ENCODE assay signal across 15 cellular contexts in genomic region chr6:138116661-138116999, GRCh38. TPM values are rescaled to one million over a fixed set of nuclear protein-coding genes. Genes with fewer than 3 reads are reported as not detected.
DNase-seq lines count a peak whose midpoint lies in the region; ATAC-seq, FAIRE-seq and TF ChIP-seq lines count a peak whose summit lies in the region.
"Had no signal": no experiment of that assay in that cellular context is flagged by ENCODE, and none has a peak within 500 bp of the region (broad histone marks: within the 10 kb centered on the region; RNA-seq: fewer than 3 reads in every experiment).

No MANE protein-coding gene starts in this region.

- TF ChIP-seq CTCF in HepG2 (CRISPR knock-in tag; IDR thresholded peaks at IDR 0.05), result no peak
- no peak for TF ChIP-seq CTCF in right lobe of liver (IDR thresholded peaks at IDR 0.05)
- TF ChIP-seq CTCF in PC-9 (conservative IDR thresholded peaks at IDR 0.05), result no peak
- no peak for TF ChIP-seq CTCF in CD14-positive monocyte (IDR thresholded peaks at IDR 0.05)

- TF ChIP-seq EP300 in HepG2 (IDR thresholded peaks at IDR 0.05; ENCODE audit: low read depth in 2 of 2, low read length in 2 of 2) (no peak), HepG2 (CRISPR knock-in tag; IDR thresholded peaks at IDR 0.05; ENCODE audit: borderline replicate concordance) (no peak)

- H3K36me3 ChIP-seq in HepG2 (replicated peaks in 1 of 2; ENCODE audit: control insufficient read depth in 1 of 2, insufficient read depth in 2 of 2, low read length in 2 of 2), result no peaks in the 10 kb centered on the region
- H3K36me3 ChIP-seq in right lobe of liver, result no peaks in the 10 kb centered on the region
- no peaks in the 10 kb centered on the region for H3K36me3 ChIP-seq in PC-9 (ENCODE audit: low read depth)
- no peaks in the 10 kb centered on the region for H3K36me3 ChIP-seq in trophoblast cell (ENCODE audit: control insufficient read depth in 1 of 2, insufficient read depth in 2 of 2, low read length in 2 of 2)

- no peak overlapping the region for H2BK5ac ChIP-seq in trophoblast cell (ENCODE audit: low read depth, low read length, poor library complexity)

- H3K4me1 ChIP-seq in HepG2 (ENCODE audit: insufficient read depth, low read length), result peaks cover 18% of the 10 kb centered on the region
- no peaks in the 10 kb centered on the region for H3K4me1 ChIP-seq in right lobe of liver
- peaks cover 24% of the 10 kb centered on the region for H3K4me1 ChIP-seq in PC-9 (replicated peaks; ENCODE audit: insufficient read depth)
- H3K4me1 ChIP-seq in trophoblast cell (ENCODE audit: control insufficient read depth in 1 of 2, insufficient read depth in 2 of 2, low read length in 2 of 2), result peaks cover 0 to 3% of the 10 kb centered on the region in 2 experiments

- H3K4me2 ChIP-seq in HepG2 (ENCODE audit: low read depth, low read length) (peak overlapping the region; percentile 56), PC-9 (peak overlapping the region; percentile 60), trophoblast cell (ENCODE audit: low read length) (no peak overlapping the region)
- H3K4me2 ChIP-seq: GM23338 had no signal

- no peak overlapping the region for H3K4me3 Mint-ChIP-seq in CD14-positive monocyte
- H3K4me3 Mint-ChIP-seq: CD4-positive, CD25-positive, alpha-beta regulatory T cell; CD8-positive, alpha-beta T cell; GM23338; H9; HFFc6 had no signal

- no peaks in the 10 kb centered on the region for H3K9me2 ChIP-seq in PC-9 (ENCODE audit: insufficient read depth)

- TF ChIP-seq POLR2A in HepG2 (IDR thresholded peaks at IDR 0.05; ENCODE audit: insufficient read depth in 1 of 2, low read depth in 2 of 2, low read length in 2 of 2) (no peak), right lobe of liver (IDR thresholded peaks at IDR 0.05) (no peak)

- H3K4me3 ChIP-seq in HepG2 (replicated peaks in 1 of 3; ENCODE audit: insufficient read depth in 1 of 3, low read depth in 2 of 3, low read length in 3 of 3), result no peak overlapping the region
- H3K4me3 ChIP-seq in right lobe of liver, result no peak overlapping the region
- no peak overlapping the region for H3K4me3 ChIP-seq in PC-9
- H3K4me3 ChIP-seq in trophoblast cell (ENCODE audit: low read depth, low read length), result no peak overlapping the region
- H3K4me3 ChIP-seq: GM12878, GM23338 had no signal

- no peaks in the 10 kb centered on the region for H3K79me2 ChIP-seq in HepG2 (ENCODE audit: insufficient read depth, low read length)
- H3K79me2 ChIP-seq in PC-9 (ENCODE audit: low read depth), result no peaks in the 10 kb centered on the region
- H3K79me2 ChIP-seq in trophoblast cell (ENCODE audit: control insufficient read depth, insufficient read depth, low read length, poor library complexity), result no peaks in the 10 kb centered on the region

- H3K9me3 ChIP-seq in HepG2 (ENCODE audit: low read length) (no peaks in the 10 kb centered on the region), right lobe of liver (no peaks in the 10 kb centered on the region), PC-9 (ENCODE audit: insufficient read depth, low read depth) (no peaks in the 10 kb centered on the region), trophoblast cell (ENCODE audit: insufficient read depth, low read depth, low read length) (no peaks in the 10 kb centered on the region)

- H3K23ac ChIP-seq in trophoblast cell (ENCODE audit: low read length), result no peak overlapping the region

- 3% methylated on average over 3 of the region's 3 CpGs for whole genome bisulfite sequencing in HepG2 (ENCODE audit: low lambda C conversion rate)
- 54% methylated on average over 3 of the region's 3 CpGs for WGBS in right lobe of liver (ENCODE audit: insufficient coverage, low coverage, low lambda C conversion rate, missing lambda C conversion rate)
- WGBS in trophoblast cell (ENCODE audit: extremely low coverage, insufficient coverage, insufficient read length), result no CpG with 5 or more reads among the region's 3 CpGs

- DNase-seq in HepG2 (ENCODE audit: low spot score) (no peak), right lobe of liver (no peak), PC-9 (no peak), trophoblast cell (no peak), CD14-positive monocyte (ENCODE audit: low spot score) (no peak)
- DNase-seq in stimulated activated CD4-positive, alpha-beta T cell treated with anti-CD3 and anti-CD28 coated beads, Interleukin-12 subunit alpha, Interleukin-12 subunit beta, amount 100 ng/mL, for 4 hours, result no peak
- DNase-seq: EL, H9, HFFc6 had no signal

- H3K79me1 ChIP-seq in trophoblast cell (ENCODE audit: low read length), result peaks cover 2% of the 10 kb centered on the region

- no TSS peak for BruUV-seq in HepG2 (replicated peaks; lab: Mats Ljungman, UMichigan)
- no TSS peak for BruUV-seq in PC-9 (replicated peaks; lab: Mats Ljungman, UMichigan)

- no peaks in the 10 kb centered on the region for H3K27me3 ChIP-seq in HepG2 (ENCODE audit: control insufficient read depth in 1 of 2, insufficient read depth in 2 of 2, low read length in 2 of 2)
- H3K27me3 ChIP-seq in right lobe of liver, result no peaks in the 10 kb centered on the region
- no peaks in the 10 kb centered on the region for H3K27me3 ChIP-seq in PC-9 (ENCODE audit: insufficient read depth, low read depth)
- H3K27me3 ChIP-seq in trophoblast cell (ENCODE audit: insufficient read depth, low read length), result no peaks in the 10 kb centered on the region

- no peak overlapping the region for H2BK120ac ChIP-seq in trophoblast cell (ENCODE audit: insufficient read depth, low read length, poor library complexity)

- H4K12ac ChIP-seq in trophoblast cell (ENCODE audit: low read depth, low read length), result no peak overlapping the region

- H3K9me3 Mint-ChIP-seq in CD14-positive monocyte, result peaks cover 0 to 3% (median 0%) of the 10 kb centered on the region in 7 donors
- H3K9me3 Mint-ChIP-seq: CD4-positive, CD25-positive, alpha-beta regulatory T cell; CD8-positive, alpha-beta T cell; HFFc6 had no signal

- H3K4me1 Mint-ChIP-seq in CD14-positive monocyte, result peaks cover 7% of the 10 kb centered on the region

- H3K14ac ChIP-seq in trophoblast cell (ENCODE audit: low read length), result no peak overlapping the region

- H3K9ac ChIP-seq in HepG2 (ENCODE audit: insufficient read depth, low read depth, low read length) (no peak overlapping the region), trophoblast cell (ENCODE audit: low read length) (no peak overlapping the region)

- H3K27ac Mint-ChIP-seq in CD14-positive monocyte, result no peak overlapping the region
- H3K27ac Mint-ChIP-seq: CD4-positive, CD25-positive, alpha-beta regulatory T cell; CD8-positive, alpha-beta T cell; GM23338; H9; HFFc6 had no signal

- ATAC-seq in HepG2 (no peak), right lobe of liver (no peak), GM21367 (IDR thresholded peaks at IDR 0.05; ENCODE audit: unreplicated experiment) (no peak)

- H4K8ac ChIP-seq in trophoblast cell (ENCODE audit: low read depth, low read length), result no peak overlapping the region

- POLR2A ChIA-PET in HepG2 (lab: Yijun Ruan, JAX) (no interaction called here), PC-9 (lab: Charles Lee; ENCODE audit: unreplicated experiment) (no interaction called here)

- peaks cover 7 to 13% (median 8%) of the 10 kb centered on the region in 3 donors for H3K27me3 Mint-ChIP-seq in CD14-positive monocyte (ENCODE audit: low read depth in 3 of 3)

- H3K27ac ChIP-seq in HepG2 (ENCODE audit: extremely low read length, insufficient read depth, low read length), result no peak overlapping the region
- H3K27ac ChIP-seq in right lobe of liver, result peak overlapping the region in 1 of 3 donors; percentile 27
- peak overlapping the region; percentile 67 for H3K27ac ChIP-seq in PC-9
- H3K27ac ChIP-seq in trophoblast cell (ENCODE audit: low read depth, low read length), result peak overlapping the region; percentile 56

- intact Hi-C loops in HepG2 (cut with micrococcal nuclease; ENCODE audit: unreplicated experiment), result loop anchor here (1.0 to 5.0 kb wide), 6 partner anchors 94 to 651 kb away; no protein-coding TSS in a partner anchor
- intact Hi-C loops in right lobe of liver (cut with DNase I), result loop anchor here (5.0 to 10.0 kb wide), 3 partner anchors 112 to 171 kb away; no protein-coding TSS in a partner anchor
- intact Hi-C loops in PC-9 (cut with micrococcal nuclease; ENCODE audit: unreplicated experiment), result loop anchor here (1.0 to 2.0 kb wide), 5 partner anchors 288 to 1248 kb away; partner anchors contain the start of gene HEBP2
- intact Hi-C loops in CD14-positive monocyte (cut with micrococcal nuclease), result loop anchor here (5.0 to 10.0 kb wide), 3 partner anchors 171 to 658 kb away; partner anchors contain the start of gene CCDC28A (in 1 of the 2)

- no peak overlapping the region for H4K91ac ChIP-seq in trophoblast cell (ENCODE audit: low read depth, low read length)

- H2AFZ ChIP-seq in HepG2 (ENCODE audit: low read length), result no peak overlapping the region
- no peak overlapping the region for H2AFZ ChIP-seq in PC-9
- no peak overlapping the region for H2AFZ ChIP-seq in trophoblast cell (ENCODE audit: insufficient read depth, low read length, poor library complexity)
- H2AFZ ChIP-seq: GM23338 had no signal

- FAIRE-seq in HepG2 (lab: Jason Lieb, UNC), result no peak
- FAIRE-seq: D721Med had no signal

- H2AK5ac ChIP-seq in trophoblast cell (ENCODE audit: low read length), result no peak overlapping the region

- H4K20me1 ChIP-seq in HepG2 (ENCODE audit: insufficient read depth, low read length) (no peaks in the 10 kb centered on the region), PC-9 (ENCODE audit: insufficient read depth) (no peaks in the 10 kb centered on the region)

- peaks cover 16% of the 10 kb centered on the region; the same call in 1 of the 2 replicates for H3F3A ChIP-seq in PC-9 (ENCODE audit: insufficient read depth, low read depth)

- H3K18ac ChIP-seq in trophoblast cell (ENCODE audit: low read length), result no peak overlapping the region

- no peak overlapping the region for H2BK12ac ChIP-seq in trophoblast cell (ENCODE audit: low read length)

- no peaks in the 10 kb centered on the region for H3K36me3 Mint-ChIP-seq in CD14-positive monocyte
- H3K36me3 Mint-ChIP-seq: CD4-positive, CD25-positive, alpha-beta regulatory T cell; CD8-positive, alpha-beta T cell had no signal

- TF ChIP-seq RAD21 in HepG2 (CRISPR knock-in tag; IDR thresholded peaks at IDR 0.05), result no peak

- H3K4ac ChIP-seq in trophoblast cell (ENCODE audit: low read depth, low read length), result no peak overlapping the region

- in situ Hi-C loops in HepG2 (cut with HindIII; ENCODE audit: extremely low pct_ligation_motif_present, low pct_unique_long_range_greater_than_20kb), result loop anchor here (5.0 to 10.0 kb wide), 5 partner anchors 171 to 648 kb away; partner anchors contain the start of gene HEBP2

- CTCF ChIA-PET in HepG2 (lab: Yijun Ruan, JAX; ENCODE audit: low intra/inter-chr PET ratio, low total read pairs) (interaction anchor here (1.7 to 3.4 kb wide), 4 partner anchors 161 to 401 kb away, joined by 7 to 53 read pairs (median 30); partner anchors contain the start of gene HEBP2), PC-9 (lab: Charles Lee) (interaction anchor here (0.6 to 1.8 kb wide), 3 partner anchors 171 to 1245 kb away, joined by 3 to 6 read pairs (median 6); no protein-coding TSS in a partner anchor)

RNA-seq across cellular contexts. Expression of gene PERP, which starts 9.4 kb away (rescaled TPM):
- total RNA-seq in HepG2 (2016; rRNA removed; fragmentation: Illumina TruSeq; extraction: Trizol) (16.6 and 26.0 TPM in 2 replicates), right lobe of liver (10 to 100 TPM; 27.9 to 61.6 (median 45.7) TPM), PC-9 (2021) (79.2 and 93.0 TPM in 2 replicates)
- total RNA-seq in HepG2 (2016; cell fraction: cytosol; rRNA removed; fragmentation: Illumina TruSeq; extraction: Trizol; ENCODE audit: low read depth), result 6.4 and 7.0 TPM in 2 replicates
- total RNA-seq in HepG2 (2016; cell fraction: insoluble cytoplasmic fraction; rRNA removed; fragmentation: Illumina TruSeq; extraction: Trizol), result 16.2 and 26.8 TPM in 2 replicates
- 17.6 and 19.2 TPM in 2 replicates for total RNA-seq in HepG2 (2016; cell fraction: membrane; rRNA removed; fragmentation: Illumina TruSeq; extraction: Trizol)
- total RNA-seq in HepG2 (2016; cell fraction: nucleus; rRNA removed; fragmentation: Illumina TruSeq; extraction: Trizol), result 22.4 and 25.2 TPM in 2 replicates
- polyA plus RNA-seq in HepG2 (2011; rRNA removed) (53.0 and 53.9 TPM in 2 replicates), CD14-positive monocyte (not detected)
- polyA plus RNA-seq in HepG2 (2011; cell fraction: cytosol; rRNA removed), result 39.8 and 47.5 TPM in 2 replicates
- 11.4 and 15.5 TPM in 2 replicates for polyA plus RNA-seq in HepG2 (2011; cell fraction: nucleus; rRNA removed)
- 80.7 and 95.5 TPM in 2 replicates for polyA plus RNA-seq in HepG2 (2012)
- 9.1 and 9.7 TPM in 2 replicates for polyA plus RNA-seq in HepG2 (2016; cell fraction: cytosol; fragmentation: Illumina TruSeq; extraction: Trizol; ENCODE audit: low read depth)
- 21.6 and 23.8 TPM in 2 replicates for polyA plus RNA-seq in HepG2 (2016; cell fraction: insoluble cytoplasmic fraction; fragmentation: Illumina TruSeq; extraction: Trizol; ENCODE audit: low read depth)
- 18.6 and 19.9 TPM in 2 replicates for polyA plus RNA-seq in HepG2 (2016; cell fraction: membrane; fragmentation: Illumina TruSeq; extraction: Trizol; ENCODE audit: low read depth)
- 41.5 and 46.0 TPM in 2 replicates for polyA plus RNA-seq in HepG2 (2016; cell fraction: nucleus; fragmentation: Illumina TruSeq; extraction: Trizol; ENCODE audit: insufficient read depth, low read depth)
- polyA minus RNA-seq in HepG2 (2011; rRNA and poly(A)+ RNA removed; ENCODE audit: low replicate concordance), result 58.8 and 113 TPM in 2 replicates
- polyA minus RNA-seq in HepG2 (2011; cell fraction: cytosol; rRNA and poly(A)+ RNA removed), result 32.1 and 38.6 TPM in 2 replicates
- polyA minus RNA-seq in HepG2 (2011; cell fraction: nucleus; rRNA and poly(A)+ RNA removed), result 9.5 and 12.4 TPM in 2 replicates
- 123 and 131 TPM in 2 replicates for polyA plus RNA-seq in trophoblast cell (2013)

RNA-seq across cellular contexts. Expression of gene ARFGEF3, which starts 45.1 kb away (rescaled TPM):
- 0.60 and 0.97 TPM in 2 replicates for total RNA-seq in HepG2 (2016; rRNA removed; fragmentation: Illumina TruSeq; extraction: Trizol)
- 0.09 and 0.10 TPM in 2 replicates for total RNA-seq in HepG2 (2016; cell fraction: cytosol; rRNA removed; fragmentation: Illumina TruSeq; extraction: Trizol; ENCODE audit: low read depth)
- 0.65 and 0.98 TPM in 2 replicates for total RNA-seq in HepG2 (2016; cell fraction: insoluble cytoplasmic fraction; rRNA removed; fragmentation: Illumina TruSeq; extraction: Trizol)
- 0.31 and 0.34 TPM in 2 replicates for total RNA-seq in HepG2 (2016; cell fraction: membrane; rRNA removed; fragmentation: Illumina TruSeq; extraction: Trizol)
- 0.88 and 0.96 TPM in 2 replicates for total RNA-seq in HepG2 (2016; cell fraction: nucleus; rRNA removed; fragmentation: Illumina TruSeq; extraction: Trizol)
- polyA plus RNA-seq in HepG2 (2011; rRNA removed), result 2.6 and 2.9 TPM in 2 replicates
- polyA plus RNA-seq in HepG2 (2011; cell fraction: cytosol; rRNA removed), result 1.4 and 2.1 TPM in 2 replicates
- 3.8 and 4.4 TPM in 2 replicates for polyA plus RNA-seq in HepG2 (2011; cell fraction: nucleus; rRNA removed)
- polyA plus RNA-seq in HepG2 (2012), result 5.5 and 6.4 TPM in 2 replicates
- polyA plus RNA-seq in HepG2 (2016; cell fraction: cytosol; fragmentation: Illumina TruSeq; extraction: Trizol; ENCODE audit: low read depth), result 0.01 and 0.02 TPM in 2 replicates
- 0.49 and 0.60 TPM in 2 replicates for polyA plus RNA-seq in HepG2 (2016; cell fraction: insoluble cytoplasmic fraction; fragmentation: Illumina TruSeq; extraction: Trizol; ENCODE audit: low read depth)
- 0.03 and 0.08 TPM in 2 replicates for polyA plus RNA-seq in HepG2 (2016; cell fraction: membrane; fragmentation: Illumina TruSeq; extraction: Trizol; ENCODE audit: low read depth)
- 0.84 and 0.97 TPM in 2 replicates for polyA plus RNA-seq in HepG2 (2016; cell fraction: nucleus; fragmentation: Illumina TruSeq; extraction: Trizol; ENCODE audit: insufficient read depth, low read depth)
- 2.5 and 9.3 TPM in 2 replicates for polyA minus RNA-seq in HepG2 (2011; rRNA and poly(A)+ RNA removed; ENCODE audit: low replicate concordance)
- polyA minus RNA-seq in HepG2 (2011; cell fraction: cytosol; rRNA and poly(A)+ RNA removed), result 5.9 and 7.9 TPM in 2 replicates
- 8.0 and 9.9 TPM in 2 replicates for polyA minus RNA-seq in HepG2 (2011; cell fraction: nucleus; rRNA and poly(A)+ RNA removed)
- 1 to 10 TPM in 1 of 6 experiments, under 1 TPM in 5; 0.07 to 2.0 (median 0.24) TPM for total RNA-seq in right lobe of liver
- 9.9 and 10.0 TPM in 2 replicates for total RNA-seq in PC-9 (2021)
- polyA plus RNA-seq in trophoblast cell (2013), result 0.12 TPM in 2 replicates
- polyA plus RNA-seq in CD14-positive monocyte, result not detected
- total RNA-seq: CD4-positive, CD25-positive, alpha-beta regulatory T cell; CD8-positive, alpha-beta T cell had no signal
- polyA plus RNA-seq: CD4-positive, CD25-positive, alpha-beta regulatory T cell had no signal
